22 cellular contexts compared by ENCODE assay signal in genomic region chr14:23022849-23023499, GRCh38. TPM values are rescaled to one million over a fixed set of nuclear protein-coding genes. Genes with fewer than 3 reads are reported as not detected.
DNase-seq lines count a peak whose midpoint lies in the region; ATAC-seq, FAIRE-seq and TF ChIP-seq lines count a peak whose summit lies in the region.
"Had no signal": no experiment of that assay in that cellular context is flagged by ENCODE, and none has a peak within 500 bp of the region (broad histone marks: within the 10 kb centered on the region; RNA-seq: fewer than 3 reads in every experiment).

No MANE protein-coding gene starts in this region.

- POLR2A ChIA-PET in HepG2 (lab: Yijun Ruan, JAX): interaction anchor here (1.0 to 15.1 kb wide), 8 partner anchors 8 to 48 kb away, joined by 3 to 203 read pairs (median 4); partner anchors contain the start of gene PSMB5

- no peak overlapping the region for H2AFZ ChIP-seq in HepG2 (ENCODE audit: low read length)

- ATAC-seq in HepG2 (no peak), right lobe of liver (no peak), HG02981 (IDR thresholded peaks at IDR 0.05; ENCODE audit: unreplicated experiment) (no peak)
- ATAC-seq: foreskin keratinocyte, left colon had no signal

- WGBS in HepG2 (ENCODE audit: low lambda C conversion rate): 93% methylated on average over 6 of the region's 6 CpGs
- 63% methylated on average over 6 of the region's 6 CpGs for WGBS in right lobe of liver (ENCODE audit: insufficient coverage, low coverage, low lambda C conversion rate, missing lambda C conversion rate)
- 82% methylated on average over 6 of the region's 6 CpGs for WGBS in thymus

- TF ChIP-seq POLR2A in HepG2 (IDR thresholded peaks at IDR 0.05; ENCODE audit: insufficient read depth in 1 of 2, low read depth in 2 of 2, low read length in 2 of 2) (no peak), right lobe of liver (IDR thresholded peaks at IDR 0.05) (no peak)

- no TSS peak for BruUV-seq in HepG2 (replicated peaks; lab: Mats Ljungman, UMichigan)

- no peaks in the 10 kb centered on the region for H3K27me3 ChIP-seq in HepG2 (ENCODE audit: control insufficient read depth in 1 of 2, insufficient read depth in 2 of 2, low read length in 2 of 2)
- no peaks in the 10 kb centered on the region for H3K27me3 ChIP-seq in right lobe of liver
- no peaks in the 10 kb centered on the region for H3K27me3 ChIP-seq in thymus (ENCODE audit: control insufficient read depth, insufficient read depth)
- H3K27me3 ChIP-seq: colonic mucosa, foreskin keratinocyte had no signal

- CTCF ChIA-PET in HepG2 (lab: Yijun Ruan, JAX; ENCODE audit: low intra/inter-chr PET ratio, low total read pairs): no interaction called here

- H3K27ac ChIP-seq in HepG2 (ENCODE audit: extremely low read length, insufficient read depth, low read length) (no peak overlapping the region), right lobe of liver (no peak overlapping the region), thymus (ENCODE audit: low read depth) (peak overlapping the region; percentile 54)
- H3K27ac ChIP-seq: colonic mucosa, foreskin keratinocyte, parathyroid adenoma had no signal

- H3K4me2 ChIP-seq in HepG2 (ENCODE audit: low read depth, low read length): no peak overlapping the region
- H3K4me2 ChIP-seq: SK-N-SH had no signal

- H3K4me3 ChIP-seq in HepG2 (replicated peaks in 1 of 3; ENCODE audit: insufficient read depth in 1 of 3, low read depth in 2 of 3, low read length in 3 of 3): no peak overlapping the region
- H3K4me3 ChIP-seq in right lobe of liver: no peak overlapping the region
- H3K4me3 ChIP-seq in thymus (ENCODE audit: low read length): no peak overlapping the region
- H3K4me3 ChIP-seq: colonic mucosa had no signal

- H3K79me2 ChIP-seq in HepG2 (ENCODE audit: insufficient read depth, low read length): no peaks in the 10 kb centered on the region
- H3K79me2 ChIP-seq: parathyroid adenoma had no signal

- TF ChIP-seq RAD21 in HepG2 (CRISPR knock-in tag; IDR thresholded peaks at IDR 0.05): no peak

- peak overlapping the region; percentile 4 for H3K4me3 Mint-ChIP-seq in activated naive CD8-positive, alpha-beta T cell
- H3K4me3 Mint-ChIP-seq: activated CD4-positive, alpha-beta T cell treated with anti-CD3 and anti-CD28 coated beads, Interleukin-2, amount 10 ng/mL, durations not matched to agents 7 days and 5 days had no signal

- H3K4me1 ChIP-seq in HepG2 (ENCODE audit: insufficient read depth, low read length) (peaks cover 17% of the 10 kb centered on the region), right lobe of liver (no peaks in the 10 kb centered on the region), thymus (ENCODE audit: control insufficient read depth, insufficient read depth, low read length) (no peaks in the 10 kb centered on the region)
- H3K4me1 ChIP-seq: colonic mucosa, foreskin keratinocyte had no signal

- no peak overlapping the region for H3K9ac ChIP-seq in HepG2 (ENCODE audit: insufficient read depth, low read depth, low read length)
- H3K9ac ChIP-seq: parathyroid adenoma, SK-N-SH had no signal

- H3K9me3 ChIP-seq in HepG2 (ENCODE audit: low read length) (no peaks in the 10 kb centered on the region), right lobe of liver (no peaks in the 10 kb centered on the region), thymus (ENCODE audit: control insufficient read depth) (no peaks in the 10 kb centered on the region)
- H3K9me3 ChIP-seq: colonic mucosa, SK-N-SH had no signal

- peaks cover 58% of the 10 kb centered on the region for H3K4me1 Mint-ChIP-seq in activated naive CD8-positive, alpha-beta T cell (ENCODE audit: low read depth)

- FAIRE-seq in HepG2 (lab: Jason Lieb, UNC): no peak
- FAIRE-seq: astrocyte, D721Med, endothelial cell of umbilical vein, GM12891, TTC549 had no signal

- DNase-seq in HepG2 (ENCODE audit: low spot score) (no peak), right lobe of liver (no peak), C1 segment of cervical spinal cord (lab: John Stamatoyannopoulos, UW) (no peak)
- DNase-seq: activated CD4-positive, alpha-beta T cell treated with anti-CD3 and anti-CD28 coated beads, Interleukin-2, amount 10 ng/mL, durations not matched to agents 7 days and 5 days; colonic mucosa; foreskin keratinocyte; GDM1; left colon; NCI-H187 treated with DMSO at 0.1 percent for 48 hours; NCI-H526 treated with DMSO at 0.1 percent for 48 hours; SK-N-SH; stimulated activated CD4-positive, alpha-beta T cell treated with anti-CD3 and anti-CD28 coated beads, Interleukin-4, amount 100 ng/mL, for 1 hour had no signal

- H3K27me3 Mint-ChIP-seq in activated naive CD8-positive, alpha-beta T cell: no peaks in the 10 kb centered on the region
- H3K27me3 Mint-ChIP-seq: activated CD4-positive, alpha-beta T cell treated with anti-CD3 and anti-CD28 coated beads, Interleukin-2, amount 10 ng/mL, durations not matched to agents 7 days and 5 days had no signal

- in situ Hi-C loops in HepG2 (cut with HindIII; ENCODE audit: extremely low pct_ligation_motif_present, low pct_unique_long_range_greater_than_20kb): no loop called here

- intact Hi-C loops in HepG2 (cut with micrococcal nuclease; ENCODE audit: unreplicated experiment) (no loop called here), right lobe of liver (cut with DNase I) (no loop called here)

- H4K20me1 ChIP-seq in HepG2 (ENCODE audit: insufficient read depth, low read length): 0 out of 2 replicates have a peak, but pooled peaks cover 6% of the 10 kb centered on the region

- peaks cover 21% of the 10 kb centered on the region for H3K36me3 Mint-ChIP-seq in activated naive CD8-positive, alpha-beta T cell

- peak overlapping the region; percentile 47 for H3K27ac Mint-ChIP-seq in activated naive CD8-positive, alpha-beta T cell

- TF ChIP-seq EP300 in HepG2 (IDR thresholded peaks at IDR 0.05; ENCODE audit: low read depth in 2 of 2, low read length in 2 of 2) (0 out of 4 replicates have a peak, but pooled peaks of 1 of the 2 experiments have one; percentile 5), HepG2 (CRISPR knock-in tag; IDR thresholded peaks at IDR 0.05; ENCODE audit: borderline replicate concordance) (no peak)

- H3K36me3 ChIP-seq in HepG2 (replicated peaks in 1 of 2; ENCODE audit: control insufficient read depth in 1 of 2, insufficient read depth in 2 of 2, low read length in 2 of 2): peaks cover 14 to 24% of the 10 kb centered on the region in 2 experiments
- peaks cover 3 to 17% (median 7%) of the 10 kb centered on the region in 4 donors for H3K36me3 ChIP-seq in right lobe of liver
- H3K36me3 ChIP-seq in thymus (ENCODE audit: control insufficient read depth, insufficient read depth): peaks cover 18% of the 10 kb centered on the region
- H3K36me3 ChIP-seq: colonic mucosa had no signal

- no peak for TF ChIP-seq CTCF in HepG2 (CRISPR knock-in tag; IDR thresholded peaks at IDR 0.05)
- TF ChIP-seq CTCF in right lobe of liver (IDR thresholded peaks at IDR 0.05): no peak

- no peaks in the 10 kb centered on the region for H3K9me3 Mint-ChIP-seq in activated naive CD8-positive, alpha-beta T cell (ENCODE audit: low read depth)
- H3K9me3 Mint-ChIP-seq: activated CD4-positive, alpha-beta T cell treated with anti-CD3 and anti-CD28 coated beads, Interleukin-2, amount 10 ng/mL, durations not matched to agents 7 days and 5 days had no signal

RNA-seq across cellular contexts. Expression of gene PSMB5, which starts 11.7 kb away (rescaled TPM):
- total RNA-seq in HepG2 (2016; rRNA removed; fragmentation: Illumina TruSeq; extraction: Trizol) (871 and 1,316 TPM in 2 replicates), right lobe of liver (10 to 100 TPM; 51.2 to 93.5 (median 59.1) TPM)
- 296 and 327 TPM in 2 replicates for total RNA-seq in HepG2 (2016; cell fraction: cytosol; rRNA removed; fragmentation: Illumina TruSeq; extraction: Trizol; ENCODE audit: low read depth)
- total RNA-seq in HepG2 (2016; cell fraction: insoluble cytoplasmic fraction; rRNA removed; fragmentation: Illumina TruSeq; extraction: Trizol): 923 and 1,358 TPM in 2 replicates
- 499 and 543 TPM in 2 replicates for total RNA-seq in HepG2 (2016; cell fraction: membrane; rRNA removed; fragmentation: Illumina TruSeq; extraction: Trizol)
- 325 and 326 TPM in 2 replicates for total RNA-seq in HepG2 (2016; cell fraction: nucleus; rRNA removed; fragmentation: Illumina TruSeq; extraction: Trizol)
- polyA plus RNA-seq in HepG2 (2011; rRNA removed) (566 and 705 TPM in 2 replicates), thymus (71.0 TPM)
- polyA plus RNA-seq in HepG2 (2011; cell fraction: cytosol; rRNA removed): 909 and 1,129 TPM in 2 replicates
- polyA plus RNA-seq in HepG2 (2011; cell fraction: nucleus; rRNA removed): 173 and 191 TPM in 2 replicates
- polyA plus RNA-seq in HepG2 (2012): 459 and 476 TPM in 2 replicates
- 281 and 292 TPM in 2 replicates for polyA plus RNA-seq in HepG2 (2016; cell fraction: cytosol; fragmentation: Illumina TruSeq; extraction: Trizol; ENCODE audit: low read depth)
- polyA plus RNA-seq in HepG2 (2016; cell fraction: insoluble cytoplasmic fraction; fragmentation: Illumina TruSeq; extraction: Trizol; ENCODE audit: low read depth): 1,127 and 1,228 TPM in 2 replicates
- polyA plus RNA-seq in HepG2 (2016; cell fraction: membrane; fragmentation: Illumina TruSeq; extraction: Trizol; ENCODE audit: low read depth): 411 and 426 TPM in 2 replicates
- polyA plus RNA-seq in HepG2 (2016; cell fraction: nucleus; fragmentation: Illumina TruSeq; extraction: Trizol; ENCODE audit: insufficient read depth, low read depth): 421 and 445 TPM in 2 replicates
- polyA minus RNA-seq in HepG2 (2011; rRNA and poly(A)+ RNA removed; ENCODE audit: low replicate concordance): 455 and 971 TPM in 2 replicates
- polyA minus RNA-seq in HepG2 (2011; cell fraction: cytosol; rRNA and poly(A)+ RNA removed): 370 and 379 TPM in 2 replicates
- 156 and 157 TPM in 2 replicates for polyA minus RNA-seq in HepG2 (2011; cell fraction: nucleus; rRNA and poly(A)+ RNA removed)

RNA-seq across cellular contexts. Expression of gene C14orf93, which starts 13.0 kb away (rescaled TPM):
- 10.8 and 11.4 TPM in 2 replicates for total RNA-seq in HepG2 (2016; rRNA removed; fragmentation: Illumina TruSeq; extraction: Trizol)
- total RNA-seq in HepG2 (2016; cell fraction: cytosol; rRNA removed; fragmentation: Illumina TruSeq; extraction: Trizol; ENCODE audit: low read depth): 3.1 and 3.7 TPM in 2 replicates
- 10.9 and 11.2 TPM in 2 replicates for total RNA-seq in HepG2 (2016; cell fraction: insoluble cytoplasmic fraction; rRNA removed; fragmentation: Illumina TruSeq; extraction: Trizol)
- 7.8 and 9.1 TPM in 2 replicates for total RNA-seq in HepG2 (2016; cell fraction: membrane; rRNA removed; fragmentation: Illumina TruSeq; extraction: Trizol)
- total RNA-seq in HepG2 (2016; cell fraction: nucleus; rRNA removed; fragmentation: Illumina TruSeq; extraction: Trizol): 6.7 and 8.3 TPM in 2 replicates
- polyA plus RNA-seq in HepG2 (2011; rRNA removed): 19.8 and 22.5 TPM in 2 replicates
- 18.0 and 23.7 TPM in 2 replicates for polyA plus RNA-seq in HepG2 (2011; cell fraction: cytosol; rRNA removed)
- polyA plus RNA-seq in HepG2 (2011; cell fraction: nucleus; rRNA removed): 27.1 and 27.7 TPM in 2 replicates
- polyA plus RNA-seq in HepG2 (2012): 14.5 and 15.7 TPM in 2 replicates
- 2.6 and 3.0 TPM in 2 replicates for polyA plus RNA-seq in HepG2 (2016; cell fraction: cytosol; fragmentation: Illumina TruSeq; extraction: Trizol; ENCODE audit: low read depth)
- polyA plus RNA-seq in HepG2 (2016; cell fraction: insoluble cytoplasmic fraction; fragmentation: Illumina TruSeq; extraction: Trizol; ENCODE audit: low read depth): 9.9 and 10.2 TPM in 2 replicates
- polyA plus RNA-seq in HepG2 (2016; cell fraction: membrane; fragmentation: Illumina TruSeq; extraction: Trizol; ENCODE audit: low read depth): 6.4 TPM in 2 replicates
- polyA plus RNA-seq in HepG2 (2016; cell fraction: nucleus; fragmentation: Illumina TruSeq; extraction: Trizol; ENCODE audit: insufficient read depth, low read depth): 19.5 and 24.7 TPM in 2 replicates
- 18.0 and 62.7 TPM in 2 replicates for polyA minus RNA-seq in HepG2 (2011; rRNA and poly(A)+ RNA removed; ENCODE audit: low replicate concordance)
- 8.0 and 14.8 TPM in 2 replicates for polyA minus RNA-seq in HepG2 (2011; cell fraction: cytosol; rRNA and poly(A)+ RNA removed)
- 8.8 and 11.9 TPM in 2 replicates for polyA minus RNA-seq in HepG2 (2011; cell fraction: nucleus; rRNA and poly(A)+ RNA removed)
- 1 to 10 TPM; 1.7 to 4.0 (median 3.2) TPM for total RNA-seq in right lobe of liver
- polyA plus RNA-seq in thymus: 17.5 TPM

RNA-seq across cellular contexts. Expression of gene PSMB11, which starts 19.0 kb away (rescaled TPM):
- total RNA-seq in HepG2 (2016; rRNA removed; fragmentation: Illumina TruSeq; extraction: Trizol) (not detected in 2 replicates), right lobe of liver (not detected)
- not detected in 2 replicates for total RNA-seq in HepG2 (2016; cell fraction: cytosol; rRNA removed; fragmentation: Illumina TruSeq; extraction: Trizol; ENCODE audit: low read depth)
- not detected in 2 replicates for total RNA-seq in HepG2 (2016; cell fraction: insoluble cytoplasmic fraction; rRNA removed; fragmentation: Illumina TruSeq; extraction: Trizol)
- total RNA-seq in HepG2 (2016; cell fraction: membrane; rRNA removed; fragmentation: Illumina TruSeq; extraction: Trizol): not detected in 2 replicates
- total RNA-seq in HepG2 (2016; cell fraction: nucleus; rRNA removed; fragmentation: Illumina TruSeq; extraction: Trizol): not detected in 2 replicates
- polyA plus RNA-seq in HepG2 (2011; rRNA removed) (not detected in 2 replicates), thymus (0.62 TPM)
- not detected in 2 replicates for polyA plus RNA-seq in HepG2 (2011; cell fraction: cytosol; rRNA removed)
- polyA plus RNA-seq in HepG2 (2011; cell fraction: nucleus; rRNA removed): not detected in 2 replicates
- polyA plus RNA-seq in HepG2 (2012): not detected in 2 replicates
- polyA plus RNA-seq in HepG2 (2016; cell fraction: cytosol; fragmentation: Illumina TruSeq; extraction: Trizol; ENCODE audit: low read depth): not detected in 2 replicates
- not detected in 2 replicates for polyA plus RNA-seq in HepG2 (2016; cell fraction: insoluble cytoplasmic fraction; fragmentation: Illumina TruSeq; extraction: Trizol; ENCODE audit: low read depth)
- not detected in 2 replicates for polyA plus RNA-seq in HepG2 (2016; cell fraction: membrane; fragmentation: Illumina TruSeq; extraction: Trizol; ENCODE audit: low read depth)
- polyA plus RNA-seq in HepG2 (2016; cell fraction: nucleus; fragmentation: Illumina TruSeq; extraction: Trizol; ENCODE audit: insufficient read depth, low read depth): not detected in 2 replicates
- polyA minus RNA-seq in HepG2 (2011; rRNA and poly(A)+ RNA removed; ENCODE audit: low replicate concordance): 0.10 TPM in 1 of 2 replicates, not detected in the other
- not detected in 2 replicates for polyA minus RNA-seq in HepG2 (2011; cell fraction: cytosol; rRNA and poly(A)+ RNA removed)
- polyA minus RNA-seq in HepG2 (2011; cell fraction: nucleus; rRNA and poly(A)+ RNA removed): not detected in 2 replicates
- total RNA-seq: astrocyte, colonic mucosa, endothelial cell of umbilical vein, foreskin keratinocyte, left colon, temporal lobe had no signal
- polyA plus RNA-seq: endothelial cell of umbilical vein, foreskin keratinocyte, SK-N-SH had no signal

RNA-seq across cellular contexts. Expression of gene CDH24, which starts 34.3 kb away (rescaled TPM):
- 0.41 and 0.69 TPM in 2 replicates for total RNA-seq in HepG2 (2016; rRNA removed; fragmentation: Illumina TruSeq; extraction: Trizol)
- total RNA-seq in HepG2 (2016; cell fraction: cytosol; rRNA removed; fragmentation: Illumina TruSeq; extraction: Trizol; ENCODE audit: low read depth): 0.35 and 0.40 TPM in 2 replicates
- total RNA-seq in HepG2 (2016; cell fraction: insoluble cytoplasmic fraction; rRNA removed; fragmentation: Illumina TruSeq; extraction: Trizol): 0.45 and 0.76 TPM in 2 replicates
- 1.1 and 1.2 TPM in 2 replicates for total RNA-seq in HepG2 (2016; cell fraction: membrane; rRNA removed; fragmentation: Illumina TruSeq; extraction: Trizol)
- total RNA-seq in HepG2 (2016; cell fraction: nucleus; rRNA removed; fragmentation: Illumina TruSeq; extraction: Trizol): 0.56 and 0.59 TPM in 2 replicates
- 0.99 and 1.2 TPM in 2 replicates for polyA plus RNA-seq in HepG2 (2011; rRNA removed)
- polyA plus RNA-seq in HepG2 (2011; cell fraction: cytosol; rRNA removed): 0.41 and 0.76 TPM in 2 replicates
- polyA plus RNA-seq in HepG2 (2011; cell fraction: nucleus; rRNA removed): 6.5 and 6.6 TPM in 2 replicates
- polyA plus RNA-seq in HepG2 (2012): 0.50 and 0.55 TPM in 2 replicates
- polyA plus RNA-seq in HepG2 (2016; cell fraction: cytosol; fragmentation: Illumina TruSeq; extraction: Trizol; ENCODE audit: low read depth): 0.59 and 0.70 TPM in 2 replicates
- 0.41 and 0.73 TPM in 2 replicates for polyA plus RNA-seq in HepG2 (2016; cell fraction: insoluble cytoplasmic fraction; fragmentation: Illumina TruSeq; extraction: Trizol; ENCODE audit: low read depth)
- 1.0 and 1.2 TPM in 2 replicates for polyA plus RNA-seq in HepG2 (2016; cell fraction: membrane; fragmentation: Illumina TruSeq; extraction: Trizol; ENCODE audit: low read depth)
- polyA plus RNA-seq in HepG2 (2016; cell fraction: nucleus; fragmentation: Illumina TruSeq; extraction: Trizol; ENCODE audit: insufficient read depth, low read depth): 2.5 and 2.8 TPM in 2 replicates
- polyA minus RNA-seq in HepG2 (2011; rRNA and poly(A)+ RNA removed; ENCODE audit: low replicate concordance): 1.1 and 16.3 TPM in 2 replicates
- 0.40 and 0.44 TPM in 2 replicates for polyA minus RNA-seq in HepG2 (2011; cell fraction: cytosol; rRNA and poly(A)+ RNA removed)
- 0.90 and 0.99 TPM in 2 replicates for polyA minus RNA-seq in HepG2 (2011; cell fraction: nucleus; rRNA and poly(A)+ RNA removed)
- total RNA-seq in right lobe of liver: under 1 TPM; 0.26 to 0.74 (median 0.54) TPM
- 7.0 TPM for polyA plus RNA-seq in thymus

RNA-seq across cellular contexts. Expression of gene AJUBA, which starts 40.6 kb away (rescaled TPM):
- total RNA-seq in HepG2 (2016; rRNA removed; fragmentation: Illumina TruSeq; extraction: Trizol) (109 and 157 TPM in 2 replicates), right lobe of liver (10 to 100 TPM in 5 of 6 experiments, 1 to 10 TPM in 1; 7.8 to 64.6 (median 54.2) TPM)
- 29.1 and 32.6 TPM in 2 replicates for total RNA-seq in HepG2 (2016; cell fraction: cytosol; rRNA removed; fragmentation: Illumina TruSeq; extraction: Trizol; ENCODE audit: low read depth)
- total RNA-seq in HepG2 (2016; cell fraction: insoluble cytoplasmic fraction; rRNA removed; fragmentation: Illumina TruSeq; extraction: Trizol): 104 and 153 TPM in 2 replicates
- total RNA-seq in HepG2 (2016; cell fraction: membrane; rRNA removed; fragmentation: Illumina TruSeq; extraction: Trizol): 72.3 and 78.5 TPM in 2 replicates
- 149 and 162 TPM in 2 replicates for total RNA-seq in HepG2 (2016; cell fraction: nucleus; rRNA removed; fragmentation: Illumina TruSeq; extraction: Trizol)
- polyA plus RNA-seq in HepG2 (2011; rRNA removed) (241 and 315 TPM in 2 replicates), thymus (22.4 TPM)
- polyA plus RNA-seq in HepG2 (2011; cell fraction: cytosol; rRNA removed): 184 and 225 TPM in 2 replicates
- polyA plus RNA-seq in HepG2 (2011; cell fraction: nucleus; rRNA removed): 207 and 248 TPM in 2 replicates
- polyA plus RNA-seq in HepG2 (2012): 183 and 230 TPM in 2 replicates
- polyA plus RNA-seq in HepG2 (2016; cell fraction: cytosol; fragmentation: Illumina TruSeq; extraction: Trizol; ENCODE audit: low read depth): 8.7 and 9.2 TPM in 2 replicates
- polyA plus RNA-seq in HepG2 (2016; cell fraction: insoluble cytoplasmic fraction; fragmentation: Illumina TruSeq; extraction: Trizol; ENCODE audit: low read depth): 102 and 106 TPM in 2 replicates
- polyA plus RNA-seq in HepG2 (2016; cell fraction: membrane; fragmentation: Illumina TruSeq; extraction: Trizol; ENCODE audit: low read depth): 31.5 and 31.6 TPM in 2 replicates
- 158 and 165 TPM in 2 replicates for polyA plus RNA-seq in HepG2 (2016; cell fraction: nucleus; fragmentation: Illumina TruSeq; extraction: Trizol; ENCODE audit: insufficient read depth, low read depth)
- 171 and 630 TPM in 2 replicates for polyA minus RNA-seq in HepG2 (2011; rRNA and poly(A)+ RNA removed; ENCODE audit: low replicate concordance)
- 150 and 166 TPM in 2 replicates for polyA minus RNA-seq in HepG2 (2011; cell fraction: cytosol; rRNA and poly(A)+ RNA removed)
- polyA minus RNA-seq in HepG2 (2011; cell fraction: nucleus; rRNA and poly(A)+ RNA removed): 420 and 488 TPM in 2 replicates
